In the genomic region with DNA sequence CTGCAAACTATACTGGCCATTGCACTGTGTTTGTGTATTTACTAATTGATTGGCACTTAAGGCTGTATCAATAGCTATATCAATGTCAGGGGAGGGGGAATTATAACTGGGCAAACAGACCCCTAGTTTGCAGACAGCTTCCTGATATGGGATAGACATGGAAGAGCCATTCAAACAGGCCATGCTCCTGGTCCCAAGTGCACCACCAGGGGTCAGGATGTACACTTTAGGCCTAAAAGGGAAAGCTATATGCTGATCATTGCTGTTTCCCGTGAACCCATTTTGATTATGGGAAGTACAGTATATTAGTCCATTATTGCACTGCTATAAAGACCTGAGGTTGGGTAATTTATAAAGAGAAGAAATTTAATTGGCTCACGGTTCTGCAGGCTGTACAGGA, we compare ENCODE assay signal across 15 cellular contexts.
A peak's percentile ranks its signal among the peaks of the same experiment; 100 is the strongest.
DNase-seq lines count a peak whose midpoint lies in the region; ATAC-seq, FAIRE-seq and TF ChIP-seq lines count a peak whose summit lies in the region.
"Had no signal": no experiment of that assay in that cellular context is flagged by ENCODE, and none has a peak within 500 bp of the region (broad histone marks: within the 10 kb centered on the region; RNA-seq: fewer than 3 reads in every experiment).

No MANE protein-coding gene starts in this region.

- H3K14ac ChIP-seq in H1 (ENCODE audit: insufficient read length): no peak overlapping the region

- POLR2A ChIA-PET in activated CD8-positive, alpha-beta T cell treated with anti-CD3 and anti-CD28 coated beads for 36 hours (lab: Charles Lee): no interaction called here
- POLR2A ChIA-PET in activated CD8-positive, alpha-beta T cell treated with anti-CD3 and anti-CD28 coated beads, Interleukin-2, amount 10 ng/mL, durations not matched to agents 7 days and 5 days (lab: Charles Lee): no interaction called here
- POLR2A ChIA-PET in H1 (lab: Charles Lee; ENCODE audit: partially characterized antibody): no interaction called here

- H2BK5ac ChIP-seq in H1 (ENCODE audit: low read depth, low read length): no peak overlapping the region

- H3K36me3 ChIP-seq in H1 (ENCODE audit: control insufficient read depth in 2 of 4, insufficient read depth in 4 of 4, low read length in 3 of 4): no peaks in the 10 kb centered on the region
- H3K36me3 ChIP-seq in kidney (ENCODE audit: control insufficient read depth in 1 of 2, insufficient read depth in 2 of 2, low read length in 2 of 2): no peaks in the 10 kb centered on the region
- H3K36me3 ChIP-seq in ascending aorta: no peaks in the 10 kb centered on the region

- no peaks in the 10 kb centered on the region for H4K20me1 ChIP-seq in H1 (replicated peaks in 1 of 2; ENCODE audit: control insufficient read depth in 1 of 2, insufficient read depth in 2 of 2, low read length in 2 of 2)

- H3K4me1 Mint-ChIP-seq in activated CD8-positive, alpha-beta T cell treated with anti-CD3 and anti-CD28 coated beads for 36 hours (ENCODE audit: low read depth): no peaks in the 10 kb centered on the region
- no peaks in the 10 kb centered on the region for H3K4me1 Mint-ChIP-seq in activated CD8-positive, alpha-beta T cell treated with anti-CD3 and anti-CD28 coated beads, Interleukin-2, amount 10 ng/mL, durations not matched to agents 7 days and 5 days (ENCODE audit: low read depth)
- peaks cover 11% of the 10 kb centered on the region for H3K4me1 Mint-ChIP-seq in type B pancreatic cell (ENCODE audit: unreplicated experiment)
- H3K4me1 Mint-ChIP-seq: activated CD4-positive, alpha-beta T cell treated with anti-CD3 and anti-CD28 coated beads, Interleukin-2, amount 10 ng/mL, durations not matched to agents 7 days and 5 days had no signal

- H2BK120ac ChIP-seq in H1 (replicated peaks; ENCODE audit: low read depth, low read length): no peak overlapping the region

- ATAC-seq in activated CD8-positive, alpha-beta T cell treated with anti-CD3 and anti-CD28 coated beads for 36 hours: no peak
- ATAC-seq in activated CD8-positive, alpha-beta T cell treated with anti-CD3 and anti-CD28 coated beads, Interleukin-2, amount 10 ng/mL, durations not matched to agents 7 days and 5 days: no peak
- ATAC-seq: activated T-cell treated with anti-CD3 and anti-CD28 coated beads, Interleukin-2, amount 50 U/mL, for 4 hours had no signal

- H2AFZ ChIP-seq in H1 (ENCODE audit: low read length): no peak overlapping the region

- FAIRE-seq in H1 (lab: Jason Lieb, UNC) (peak; percentile 24), kidney (lab: Jason Lieb, UNC) (no peak)
- FAIRE-seq: GM12892 had no signal

- DNase-seq in activated CD8-positive, alpha-beta T cell treated with anti-CD3 and anti-CD28 coated beads for 36 hours: no peak
- DNase-seq in activated CD8-positive, alpha-beta T cell treated with anti-CD3 and anti-CD28 coated beads, Interleukin-2, amount 10 ng/mL, durations not matched to agents 7 days and 5 days: no peak
- DNase-seq in NCI-H69 (lab: John Stamatoyannopoulos, UW) (peak; percentile 47), H1 (ENCODE audit: low read depth in 1 of 2, low spot score in 2 of 2) (no peak), type B pancreatic cell (ENCODE audit: extremely low spot score, unreplicated experiment) (no peak), kidney (no peak), ascending aorta (ENCODE audit: low spot score in 2 of 2) (no peak)
- no peak for DNase-seq in NK-92 treated with Interleukin-12 subunit alpha and Interleukin-12 subunit beta, amount 100 ng/mL, for 24 hours (lab: John Stamatoyannopoulos, UW)
- DNase-seq: activated CD4-positive, alpha-beta T cell treated with anti-CD3 and anti-CD28 coated beads, Interleukin-2, amount 10 ng/mL, durations not matched to agents 7 days and 5 days; activated T-cell treated with anti-CD3 and anti-CD28 coated beads, Interleukin-2, amount 50 U/mL, for 4 hours; AML-193; anterior cingulate cortex; NCI-H1105; NCI-H446 treated with DMSO at 0.1 percent for 48 hours had no signal

- no peak overlapping the region for H4K8ac ChIP-seq in H1 (ENCODE audit: extremely low read depth, insufficient read depth, low read length)

- CTCF ChIA-PET in activated CD8-positive, alpha-beta T cell treated with anti-CD3 and anti-CD28 coated beads for 36 hours (lab: Charles Lee): no interaction called here
- CTCF ChIA-PET in activated CD8-positive, alpha-beta T cell treated with anti-CD3 and anti-CD28 coated beads, Interleukin-2, amount 10 ng/mL, durations not matched to agents 7 days and 5 days (lab: Charles Lee): interaction anchor here (3.0 kb wide), 1 partner anchor 26 kb away, joined by 9 read pairs; no protein-coding TSS in a partner anchor
- CTCF ChIA-PET in H1 (lab: Charles Lee; ENCODE audit: partially characterized antibody): interaction anchor here (0.5 to 1.8 kb wide), 16 partner anchors 15 to 576 kb away, joined by 3 to 8 read pairs (median 4); no protein-coding TSS in a partner anchor

- H3K27me3 ChIP-seq in H1 (replicated peaks in 1 of 4; ENCODE audit: control insufficient read depth in 3 of 4, extremely low read depth in 1 of 4, insufficient read depth in 3 of 4, low read length in 3 of 4): no peaks in the 10 kb centered on the region
- no peaks in the 10 kb centered on the region for H3K27me3 ChIP-seq in ascending aorta

- H3K4me3 Mint-ChIP-seq in activated CD8-positive, alpha-beta T cell treated with anti-CD3 and anti-CD28 coated beads for 36 hours: no peak overlapping the region
- H3K4me3 Mint-ChIP-seq in activated CD8-positive, alpha-beta T cell treated with anti-CD3 and anti-CD28 coated beads, Interleukin-2, amount 10 ng/mL, durations not matched to agents 7 days and 5 days: no peak overlapping the region
- H3K4me3 Mint-ChIP-seq in type B pancreatic cell: no peak overlapping the region
- H3K4me3 Mint-ChIP-seq: activated CD4-positive, alpha-beta T cell treated with anti-CD3 and anti-CD28 coated beads, Interleukin-2, amount 10 ng/mL, durations not matched to agents 7 days and 5 days; activated T-cell treated with anti-CD3 and anti-CD28 coated beads, Interleukin-2, amount 50 U/mL, for 4 hours had no signal

- H2AK5ac ChIP-seq in H1 (ENCODE audit: low read depth, low read length): no peak overlapping the region

- no peak overlapping the region for H3K4me2 ChIP-seq in H1 (ENCODE audit: insufficient read depth in 1 of 2, low read depth in 2 of 2, low read length in 2 of 2)

- no peaks in the 10 kb centered on the region for H3K36me3 Mint-ChIP-seq in activated CD8-positive, alpha-beta T cell treated with anti-CD3 and anti-CD28 coated beads for 36 hours (ENCODE audit: low read depth)
- H3K36me3 Mint-ChIP-seq in activated CD8-positive, alpha-beta T cell treated with anti-CD3 and anti-CD28 coated beads, Interleukin-2, amount 10 ng/mL, durations not matched to agents 7 days and 5 days (ENCODE audit: low read depth): no peaks in the 10 kb centered on the region
- H3K36me3 Mint-ChIP-seq in type B pancreatic cell: no peaks in the 10 kb centered on the region

- H3K27ac ChIP-seq in H1 (ENCODE audit: low read depth, low read length) (no peak overlapping the region), kidney (ENCODE audit: low read depth in 2 of 2, low read length in 2 of 2) (no peak overlapping the region), ascending aorta (no peak overlapping the region)

- TF ChIP-seq POLR2A in H1 (IDR thresholded peaks at IDR 0.05; ENCODE audit: control extremely low read depth in 1 of 2, low read depth in 2 of 2, low read length in 2 of 2): no peak

- H3K23ac ChIP-seq in H1 (ENCODE audit: insufficient read length): no peak overlapping the region

- H3K9me3 ChIP-seq in H1 (ENCODE audit: insufficient read depth in 2 of 2, low read depth in 1 of 2, low read length in 1 of 2) (no peaks in the 10 kb centered on the region), kidney (ENCODE audit: control insufficient read depth in 1 of 2, low read length in 2 of 2) (no peaks in the 10 kb centered on the region), ascending aorta (no peaks in the 10 kb centered on the region)

- H2BK12ac ChIP-seq in H1 (ENCODE audit: low read depth, low read length): no peak overlapping the region

- no peaks in the 10 kb centered on the region for H3K79me2 ChIP-seq in H1 (ENCODE audit: control insufficient read depth in 1 of 2, insufficient read depth in 2 of 2, low read length in 2 of 2)

- H3K27ac Mint-ChIP-seq in activated CD8-positive, alpha-beta T cell treated with anti-CD3 and anti-CD28 coated beads for 36 hours: no peak overlapping the region
- no peak overlapping the region for H3K27ac Mint-ChIP-seq in activated CD8-positive, alpha-beta T cell treated with anti-CD3 and anti-CD28 coated beads, Interleukin-2, amount 10 ng/mL, durations not matched to agents 7 days and 5 days
- no peak overlapping the region for H3K27ac Mint-ChIP-seq in type B pancreatic cell
- H3K27ac Mint-ChIP-seq: activated CD4-positive, alpha-beta T cell treated with anti-CD3 and anti-CD28 coated beads, Interleukin-2, amount 10 ng/mL, durations not matched to agents 7 days and 5 days had no signal

- H2BK20ac ChIP-seq in H1 (ENCODE audit: low read length): no peak overlapping the region

- H3K79me1 ChIP-seq in H1 (ENCODE audit: low read depth, low read length): no peaks in the 10 kb centered on the region

- no peaks in the 10 kb centered on the region for H3K9me3 Mint-ChIP-seq in activated CD8-positive, alpha-beta T cell treated with anti-CD3 and anti-CD28 coated beads for 36 hours
- no peaks in the 10 kb centered on the region for H3K9me3 Mint-ChIP-seq in activated CD8-positive, alpha-beta T cell treated with anti-CD3 and anti-CD28 coated beads, Interleukin-2, amount 10 ng/mL, durations not matched to agents 7 days and 5 days (ENCODE audit: insufficient read depth)
- peaks cover 8% of the 10 kb centered on the region for H3K9me3 Mint-ChIP-seq in type B pancreatic cell
- H3K9me3 Mint-ChIP-seq: activated CD4-positive, alpha-beta T cell treated with anti-CD3 and anti-CD28 coated beads, Interleukin-2, amount 10 ng/mL, durations not matched to agents 7 days and 5 days; activated T-cell treated with anti-CD3 and anti-CD28 coated beads, Interleukin-2, amount 50 U/mL, for 4 hours had no signal

- no peak overlapping the region for H3K18ac ChIP-seq in H1 (ENCODE audit: extremely low read depth, low read length)

- TF ChIP-seq CTCF in activated CD8-positive, alpha-beta T cell treated with anti-CD3 and anti-CD28 coated beads for 36 hours (IDR thresholded peaks at IDR 0.05): peak; percentile 11
- TF ChIP-seq CTCF in H1 (IDR thresholded peaks at IDR 0.05; ENCODE audit: control extremely low read depth in 1 of 3, insufficient read depth in 1 of 3, low read depth in 1 of 3, low read length in 3 of 3) (peak; percentile 26 to 55 (median 37); a peak in 3 of 4 replicates), type B pancreatic cell (conservative IDR thresholded peaks at IDR 0.05) (peak; percentile 54), kidney (IDR thresholded peaks at IDR 0.05; ENCODE audit: borderline replicate concordance, extremely low read depth, insufficient read depth) (no peak), ascending aorta (IDR thresholded peaks at IDR 0.05) (no peak)

- no peak overlapping the region for H2BK15ac ChIP-seq in H1 (ENCODE audit: low read length)

- 0 out of 2 replicates have a peak, but pooled peaks cover 2% of the 10 kb centered on the region for H3K23me2 ChIP-seq in H1 (ENCODE audit: low read depth, low read length)

- WGBS in H1 (ENCODE audit: extremely low coverage in 1 of 2, insufficient coverage in 1 of 2, insufficient read length in 1 of 2, insufficient replicate concordance in 2 of 2, low coverage in 1 of 2, low lambda C conversion rate in 2 of 2, missing lambda C conversion rate in 1 of 2), 2 experiments: 94% methylated on average over 2 of the region's 2 CpGs; no CpG with 5 or more reads in 1 of the 2 experiments

- no peak overlapping the region for H4K91ac ChIP-seq in H1 (replicated peaks; ENCODE audit: insufficient read length, low read length)

- intact Hi-C loops in activated CD8-positive, alpha-beta T cell treated with anti-CD3 and anti-CD28 coated beads for 36 hours (cut with micrococcal nuclease): no loop called here
- intact Hi-C loops in kidney (cut with DNase I) (no loop called here), ascending aorta (cut with DNase I) (no loop called here)

- H3K4me3 ChIP-seq in H1 (ENCODE audit: extremely low read depth in 1 of 4, insufficient read depth in 2 of 4, low read depth in 3 of 4, low read length in 4 of 4): no peak overlapping the region
- H3K4me3 ChIP-seq in kidney (ENCODE audit: low read length in 2 of 2): no peak overlapping the region
- no peak overlapping the region for H3K4me3 ChIP-seq in ascending aorta

- TF ChIP-seq RAD21 in H1 (IDR thresholded peaks at IDR 0.05 in 1 of 2, conservative IDR thresholded peaks at IDR 0.05 in 1 of 2; ENCODE audit: low read depth in 2 of 2, low read length in 2 of 2): peak in 1 of 2 experiments; percentile 21; a peak in 1 of 4 replicates

- H3K27me3 Mint-ChIP-seq in activated CD8-positive, alpha-beta T cell treated with anti-CD3 and anti-CD28 coated beads for 36 hours: peaks cover 9% of the 10 kb centered on the region
- no peaks in the 10 kb centered on the region for H3K27me3 Mint-ChIP-seq in activated CD8-positive, alpha-beta T cell treated with anti-CD3 and anti-CD28 coated beads, Interleukin-2, amount 10 ng/mL, durations not matched to agents 7 days and 5 days (ENCODE audit: low read depth)
- H3K27me3 Mint-ChIP-seq in type B pancreatic cell: no peaks in the 10 kb centered on the region

- no peak overlapping the region for H3K9ac ChIP-seq in H1 (replicated peaks in 1 of 4; ENCODE audit: extremely low read depth in 1 of 4, low read depth in 3 of 4, low read length in 3 of 4)
- H3K9ac ChIP-seq in kidney (ENCODE audit: low read length in 2 of 2): no peak overlapping the region

- no peak for TF ChIP-seq EP300 in H1 (IDR thresholded peaks at IDR 0.05; ENCODE audit: borderline replicate concordance in 1 of 2, low read depth in 2 of 2, low read length in 2 of 2)

- H3K4ac ChIP-seq in H1 (replicated peaks; ENCODE audit: insufficient read length, low read depth, low read length): no peak overlapping the region

- H3K4me1 ChIP-seq in H1 (replicated peaks in 1 of 4; ENCODE audit: control insufficient read depth in 3 of 4, insufficient read depth in 4 of 4, low read length in 3 of 4) (peaks cover 0 to 4% (median 2%) of the 10 kb centered on the region in 4 experiments; a peak in 4 of 7 replicates), kidney (ENCODE audit: control insufficient read depth in 1 of 2, insufficient read depth in 1 of 2, low read depth in 1 of 2, low read length in 2 of 2) (no peaks in the 10 kb centered on the region), ascending aorta (no peaks in the 10 kb centered on the region)

- no peak overlapping the region for H4K5ac ChIP-seq in H1 (ENCODE audit: insufficient read length, low read depth, low read length)

- H3K56ac ChIP-seq in H1 (replicated peaks; ENCODE audit: insufficient read length, low read depth, low read length): no peak overlapping the region

Comparison
In these comparisons a context has a peak if more than half of its experiments do, and no peak if none do; other contexts are left out.
1. CTCF ChIP-seq: peak in activated CD8-positive, alpha-beta T cell treated with anti-CD3 and anti-CD28 coated beads for 36 hours (single experiment), H1 (3 of 3) and type B pancreatic cell (single experiment); none in kidney (single experiment) and ascending aorta (0 of 3).